Comparison of ENCODE assay signal across 1 cellular context in the genomic region with DNA sequence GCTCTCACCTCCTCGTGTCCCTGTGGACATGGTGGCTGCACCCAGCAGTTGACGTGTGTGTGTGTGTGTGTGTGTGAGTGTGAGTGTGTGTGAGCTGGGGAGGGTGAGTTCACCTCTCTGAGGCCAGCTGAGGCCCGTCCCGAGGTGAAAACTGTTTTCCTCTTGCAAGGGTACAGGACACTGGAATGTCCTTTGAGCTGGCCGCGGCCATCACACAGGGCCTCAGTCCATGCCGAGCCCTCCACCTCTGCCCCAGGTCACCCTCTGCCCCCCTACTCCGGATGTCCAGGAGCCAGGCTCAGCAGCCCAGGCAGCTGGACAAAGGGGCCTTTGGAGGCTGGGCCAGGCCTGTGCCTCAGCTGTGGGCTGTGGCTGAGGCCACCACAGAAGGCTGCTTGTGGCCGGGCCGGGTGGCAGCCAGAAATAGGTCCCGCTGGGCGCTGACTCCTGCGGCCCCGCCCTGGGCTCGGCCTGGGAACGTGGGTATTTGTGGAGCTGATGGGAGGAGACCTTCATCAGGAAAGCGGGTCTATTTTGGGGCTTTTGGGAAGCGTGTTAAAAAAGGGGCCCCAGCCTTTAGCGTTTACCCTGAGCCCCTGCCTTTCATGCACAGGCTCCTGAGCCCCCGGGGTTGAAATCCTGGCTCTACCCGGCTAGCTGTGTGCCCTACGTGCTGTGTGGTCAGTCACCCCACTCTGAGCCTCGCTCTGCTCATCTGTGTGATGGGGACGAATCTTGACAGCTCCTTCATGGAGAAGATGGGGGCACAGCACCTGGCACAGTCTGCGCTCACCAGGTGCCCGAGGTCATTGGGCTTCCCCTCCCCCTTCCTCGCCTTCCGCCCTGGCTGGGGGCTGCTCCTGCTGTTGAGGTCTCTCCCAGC.
TF ChIP-seq lines count a peak whose summit lies in the region.

No MANE protein-coding gene starts in this region.

TF ChIP-seq in HepG2, 621 proteins besides CTCF, POLR2A, EP300 and RAD21 (continued from another document and continues in another):
- TF ChIP-seq, protein P1, sequence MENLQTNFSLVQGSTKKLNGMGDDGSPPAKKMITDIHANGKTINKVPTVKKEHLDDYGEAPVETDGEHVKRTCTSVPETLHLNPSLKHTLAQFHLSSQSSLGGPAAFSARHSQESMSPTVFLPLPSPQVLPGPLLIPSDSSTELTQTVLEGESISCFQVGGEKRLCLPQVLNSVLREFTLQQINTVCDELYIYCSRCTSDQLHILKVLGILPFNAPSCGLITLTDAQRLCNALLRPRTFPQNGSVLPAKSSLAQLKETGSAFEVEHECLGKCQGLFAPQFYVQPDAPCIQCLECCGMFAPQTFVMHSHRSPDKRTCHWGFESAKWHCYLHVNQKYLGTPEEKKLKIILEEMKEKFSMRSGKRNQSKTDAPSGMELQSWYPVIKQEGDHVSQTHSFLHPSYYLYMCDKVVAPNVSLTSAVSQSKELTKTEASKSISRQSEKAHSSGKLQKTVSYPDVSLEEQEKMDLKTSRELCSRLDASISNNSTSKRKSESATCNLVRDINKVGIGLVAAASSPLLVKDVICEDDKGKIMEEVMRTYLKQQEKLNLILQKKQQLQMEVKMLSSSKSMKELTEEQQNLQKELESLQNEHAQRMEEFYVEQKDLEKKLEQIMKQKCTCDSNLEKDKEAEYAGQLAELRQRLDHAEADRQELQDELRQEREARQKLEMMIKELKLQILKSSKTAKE (CRISPR knock-in tag; IDR thresholded peaks at IDR 0.05; ENCODE audit: borderline replicate concordance), result peak; percentile 98
- TF ChIP-seq ZKSCAN8 (CRISPR knock-in tag; IDR thresholded peaks at IDR 0.05; ENCODE audit: borderline replicate concordance), result no peak
- no peak for TF ChIP-seq SRSF1 (optimal IDR thresholded peaks at IDR 0.05; ENCODE audit: low read depth, low read length)
- no peak for TF ChIP-seq ZNF512B (CRISPR knock-in tag; IDR thresholded peaks at IDR 0.05; ENCODE audit: borderline replicate concordance)
- TF ChIP-seq MLX (CRISPR knock-in tag; IDR thresholded peaks at IDR 0.05), result peak; percentile 26; the same call in 1 of the 2 replicates
- TF ChIP-seq SAFB2 (CRISPR knock-in tag; IDR thresholded peaks at IDR 0.05; ENCODE audit: borderline replicate concordance, low read depth), result no peak; the same call in 1 of the 2 replicates
- TF ChIP-seq NFKBIZ (CRISPR knock-in tag; IDR thresholded peaks at IDR 0.05), result no peak
- TF ChIP-seq IRF1 (CRISPR knock-in tag; IDR thresholded peaks at IDR 0.05; ENCODE audit: low read depth), result no peak
- TF ChIP-seq MYNN (CRISPR knock-in tag; IDR thresholded peaks at IDR 0.05; ENCODE audit: low read depth), result no peak
- TF ChIP-seq ZNF235 (CRISPR knock-in tag; IDR thresholded peaks at IDR 0.05; ENCODE audit: borderline replicate concordance), result no peak
- TF ChIP-seq ZNF616 (CRISPR knock-in tag; IDR thresholded peaks at IDR 0.05; ENCODE audit: low read depth), result no peak
- TF ChIP-seq HIVEP1 (CRISPR knock-in tag; IDR thresholded peaks at IDR 0.05), result 0 out of 2 replicates have a peak, but pooled peaks have one; percentile 20
- TF ChIP-seq EED (CRISPR knock-in tag; IDR thresholded peaks at IDR 0.05), result no peak
- peak; percentile 56 for TF ChIP-seq YY1 (IDR thresholded peaks at IDR 0.05; ENCODE audit: insufficient read depth, insufficient replicate concordance, low read depth, low read length)
- TF ChIP-seq RBAK (CRISPR knock-in tag; IDR thresholded peaks at IDR 0.05), result no peak
- no peak for TF ChIP-seq CHD4 (IDR thresholded peaks at IDR 0.05; ENCODE audit: borderline replicate concordance, low read length)
- no peak for TF ChIP-seq ZNF350 (CRISPR knock-in tag; IDR thresholded peaks at IDR 0.05; ENCODE audit: borderline replicate concordance, low read depth)
- TF ChIP-seq, protein P2, sequence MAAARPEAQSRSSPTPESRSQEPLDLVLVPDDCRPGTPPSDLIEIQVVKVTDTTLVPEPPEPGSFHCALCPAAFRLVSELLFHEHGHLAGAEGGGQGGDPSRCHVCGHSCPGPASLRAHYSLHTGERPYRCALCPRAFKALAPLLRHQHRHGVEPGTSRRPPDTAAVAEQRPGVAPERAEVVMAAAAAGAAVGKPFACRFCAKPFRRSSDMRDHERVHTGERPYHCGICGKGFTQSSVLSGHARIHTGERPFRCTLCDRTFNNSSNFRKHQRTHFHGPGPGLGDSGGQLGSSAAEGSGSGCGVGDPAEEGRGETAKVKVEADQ (CRISPR knock-in tag; IDR thresholded peaks at IDR 0.05; ENCODE audit: borderline replicate concordance), result no peak
- TF ChIP-seq KLF6 (CRISPR knock-in tag; IDR thresholded peaks at IDR 0.05), result 0 out of 2 replicates have a peak, but pooled peaks have one; percentile 29
- no peak for TF ChIP-seq ZNF777 (CRISPR knock-in tag; IDR thresholded peaks at IDR 0.05)
- no peak for TF ChIP-seq HES4 (CRISPR knock-in tag; IDR thresholded peaks at IDR 0.05; ENCODE audit: borderline replicate concordance)
- no peak for TF ChIP-seq FOXK2 (IDR thresholded peaks at IDR 0.05)
- TF ChIP-seq ZNF704 (CRISPR knock-in tag; IDR thresholded peaks at IDR 0.05; ENCODE audit: borderline replicate concordance), result no peak
- no peak for TF ChIP-seq ZC3H4 (CRISPR knock-in tag; IDR thresholded peaks at IDR 0.05; ENCODE audit: borderline replicate concordance)
- no peak for TF ChIP-seq ZNF354B (CRISPR knock-in tag; IDR thresholded peaks at IDR 0.05)
- TF ChIP-seq U2AF2 (IDR thresholded peaks at IDR 0.05; ENCODE audit: low read depth, low read length), result no peak
- TF ChIP-seq DNMT3B (CRISPR knock-in tag; conservative IDR thresholded peaks at IDR 0.05), result no peak
- TF ChIP-seq HCFC1 (IDR thresholded peaks at IDR 0.05; ENCODE audit: low read depth, low read length), result no peak
- TF ChIP-seq ZNF3 (CRISPR knock-in tag; IDR thresholded peaks at IDR 0.05), result no peak
- no peak for TF ChIP-seq REXO4 (CRISPR knock-in tag; IDR thresholded peaks at IDR 0.05; ENCODE audit: borderline replicate concordance)
- no peak for TF ChIP-seq ZNF776 (CRISPR knock-in tag; IDR thresholded peaks at IDR 0.05)
- no peak for TF ChIP-seq ZNF598 (CRISPR knock-in tag; IDR thresholded peaks at IDR 0.05; ENCODE audit: borderline replicate concordance)
- TF ChIP-seq SP1 (IDR thresholded peaks at IDR 0.05), result no peak
- no peak for TF ChIP-seq SP1 (CRISPR knock-in tag; IDR thresholded peaks at IDR 0.05)
- no peak for TF ChIP-seq ZNF740 (CRISPR knock-in tag; IDR thresholded peaks at IDR 0.05)
- TF ChIP-seq EHMT2 (IDR thresholded peaks at IDR 0.05; ENCODE audit: borderline replicate concordance, low read depth, low read length), result no peak
- TF ChIP-seq, protein P3, sequence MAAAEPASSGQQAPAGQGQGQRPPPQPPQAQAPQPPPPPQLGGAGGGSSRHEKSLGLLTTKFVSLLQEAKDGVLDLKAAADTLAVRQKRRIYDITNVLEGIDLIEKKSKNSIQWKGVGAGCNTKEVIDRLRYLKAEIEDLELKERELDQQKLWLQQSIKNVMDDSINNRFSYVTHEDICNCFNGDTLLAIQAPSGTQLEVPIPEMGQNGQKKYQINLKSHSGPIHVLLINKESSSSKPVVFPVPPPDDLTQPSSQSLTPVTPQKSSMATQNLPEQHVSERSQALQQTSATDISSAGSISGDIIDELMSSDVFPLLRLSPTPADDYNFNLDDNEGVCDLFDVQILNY (CRISPR knock-in tag; conservative IDR thresholded peaks at IDR 0.05), result no peak
- TF ChIP-seq ZNF382 (CRISPR knock-in tag; IDR thresholded peaks at IDR 0.05; ENCODE audit: borderline replicate concordance), result no peak
- TF ChIP-seq, protein P4, sequence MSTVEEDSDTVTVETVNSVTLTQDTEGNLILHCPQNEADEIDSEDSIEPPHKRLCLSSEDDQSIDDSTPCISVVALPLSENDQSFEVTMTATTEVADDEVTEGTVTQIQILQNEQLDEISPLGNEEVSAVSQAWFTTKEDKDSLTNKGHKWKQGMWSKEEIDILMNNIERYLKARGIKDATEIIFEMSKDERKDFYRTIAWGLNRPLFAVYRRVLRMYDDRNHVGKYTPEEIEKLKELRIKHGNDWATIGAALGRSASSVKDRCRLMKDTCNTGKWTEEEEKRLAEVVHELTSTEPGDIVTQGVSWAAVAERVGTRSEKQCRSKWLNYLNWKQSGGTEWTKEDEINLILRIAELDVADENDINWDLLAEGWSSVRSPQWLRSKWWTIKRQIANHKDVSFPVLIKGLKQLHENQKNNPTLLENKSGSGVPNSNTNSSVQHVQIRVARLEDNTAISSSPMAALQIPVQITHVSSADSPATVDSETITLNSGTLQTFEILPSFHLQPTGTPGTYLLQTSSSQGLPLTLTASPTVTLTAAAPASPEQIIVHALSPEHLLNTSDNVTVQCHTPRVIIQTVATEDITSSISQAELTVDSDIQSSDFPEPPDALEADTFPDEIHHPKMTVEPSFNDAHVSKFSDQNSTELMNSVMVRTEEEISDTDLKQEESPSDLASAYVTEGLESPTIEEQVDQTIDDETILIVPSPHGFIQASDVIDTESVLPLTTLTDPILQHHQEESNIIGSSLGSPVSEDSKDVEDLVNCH (CRISPR knock-in tag; IDR thresholded peaks at IDR 0.05), result no peak
- no peak for TF ChIP-seq SKI (IDR thresholded peaks at IDR 0.05; ENCODE audit: partially characterized antibody)
- TF ChIP-seq NFATC3 (CRISPR knock-in tag; IDR thresholded peaks at IDR 0.05), result no peak
- TF ChIP-seq ADNP (CRISPR knock-in tag; IDR thresholded peaks at IDR 0.05), result no peak
- peak; percentile 91 for TF ChIP-seq ZFX (CRISPR knock-in tag; IDR thresholded peaks at IDR 0.05; ENCODE audit: low read depth)
- no peak for TF ChIP-seq HMGA1 (CRISPR knock-in tag; conservative IDR thresholded peaks at IDR 0.05)
- TF ChIP-seq, protein P5, sequence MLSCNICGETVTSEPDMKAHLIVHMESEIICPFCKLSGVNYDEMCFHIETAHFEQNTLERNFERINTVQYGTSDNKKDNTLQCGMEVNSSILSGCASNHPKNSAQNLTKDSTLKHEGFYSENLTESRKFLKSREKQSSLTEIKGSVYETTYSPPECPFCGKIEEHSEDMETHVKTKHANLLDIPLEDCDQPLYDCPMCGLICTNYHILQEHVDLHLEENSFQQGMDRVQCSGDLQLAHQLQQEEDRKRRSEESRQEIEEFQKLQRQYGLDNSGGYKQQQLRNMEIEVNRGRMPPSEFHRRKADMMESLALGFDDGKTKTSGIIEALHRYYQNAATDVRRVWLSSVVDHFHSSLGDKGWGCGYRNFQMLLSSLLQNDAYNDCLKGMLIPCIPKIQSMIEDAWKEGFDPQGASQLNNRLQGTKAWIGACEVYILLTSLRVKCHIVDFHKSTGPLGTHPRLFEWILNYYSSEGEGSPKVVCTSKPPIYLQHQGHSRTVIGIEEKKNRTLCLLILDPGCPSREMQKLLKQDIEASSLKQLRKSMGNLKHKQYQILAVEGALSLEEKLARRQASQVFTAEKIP (CRISPR knock-in tag; IDR thresholded peaks at IDR 0.05; ENCODE audit: borderline replicate concordance), result no peak
